ENCODE assay signal across 1 cellular context in genomic region chr5:7396169-7397004, GRCh38.
TF ChIP-seq lines count a peak whose summit lies in the region.

No MANE protein-coding gene starts in this region.

TF ChIP-seq in GM23338, 12 proteins besides CTCF, POLR2A, EP300 and RAD21 (continued from another document):
- TF ChIP-seq REST (IDR thresholded peaks at IDR 0.05; ENCODE audit: unreplicated experiment) (no peak), EZH2phosphoT487 (IDR thresholded peaks at IDR 0.05; ENCODE audit: unreplicated experiment) (no peak)
